ENCODE assay signal across 1 cellular context in the genomic region with DNA sequence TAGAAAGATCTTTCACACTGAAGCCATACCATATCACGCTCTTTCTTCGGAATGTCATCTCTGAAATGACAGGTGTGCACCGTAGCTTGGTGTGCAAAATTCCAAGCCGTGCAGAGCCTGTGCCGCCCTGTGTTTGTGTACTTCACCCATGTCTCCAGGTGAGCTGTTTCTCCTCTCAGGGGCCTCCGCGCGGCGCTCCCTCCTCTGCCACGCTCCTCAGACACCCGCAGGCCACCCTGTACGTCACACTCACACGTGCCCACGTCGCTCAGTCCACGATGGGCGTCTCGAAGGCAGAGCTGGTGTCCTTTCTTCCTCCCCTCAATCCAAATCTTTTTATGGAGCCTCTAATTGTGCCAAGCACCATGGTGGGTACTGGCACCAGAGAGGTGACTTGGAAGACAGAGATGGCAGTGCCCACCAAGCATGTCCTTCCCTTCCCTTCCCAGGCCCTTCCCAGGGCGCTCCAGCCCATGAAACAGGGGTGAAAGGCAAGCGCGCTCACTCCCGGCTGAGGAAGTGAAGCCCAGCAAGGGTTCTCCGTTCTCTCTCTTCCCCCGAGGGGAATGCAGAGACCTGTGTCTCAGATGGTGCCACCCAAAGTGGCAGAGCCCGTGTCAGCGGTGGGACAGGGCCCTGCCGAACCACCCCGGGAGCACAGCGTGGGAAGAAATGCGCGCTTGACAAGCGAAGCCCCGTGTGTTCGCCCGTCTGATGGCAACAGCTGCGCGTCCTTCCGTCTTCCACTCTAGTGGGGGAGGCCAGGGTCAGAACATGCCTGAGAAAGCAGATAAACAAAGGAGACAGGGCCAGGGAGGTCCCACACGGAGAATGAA.
TF ChIP-seq lines count a peak whose summit lies in the region.

No MANE protein-coding gene starts in this region.

TF ChIP-seq in IMR-90, 13 proteins besides CTCF, POLR2A, EP300 and RAD21:
- TF ChIP-seq MXI1 (IDR thresholded peaks at IDR 0.05; ENCODE audit: borderline replicate concordance, low read depth, low read length) (no peak), FOS (IDR thresholded peaks at IDR 0.05; ENCODE audit: low read depth, low read length) (no peak), RFX5 (IDR thresholded peaks at IDR 0.05; ENCODE audit: low read depth, low read length) (no peak), MAZ (IDR thresholded peaks at IDR 0.05; ENCODE audit: borderline replicate concordance, low read depth, low read length) (no peak), NFE2L2 (IDR thresholded peaks at IDR 0.05; ENCODE audit: low read depth, low read length) (no peak), MAFK (IDR thresholded peaks at IDR 0.05; ENCODE audit: low read depth, low read length) (no peak), RCOR1 (IDR thresholded peaks at IDR 0.05; ENCODE audit: insufficient replicate concordance, low read length) (no peak), CEBPB (IDR thresholded peaks at IDR 0.05; ENCODE audit: low read depth, low read length) (no peak), CHD1 (IDR thresholded peaks at IDR 0.05; ENCODE audit: low read depth, low read length) (no peak), SMC3 (IDR thresholded peaks at IDR 0.05; ENCODE audit: low read depth, low read length) (no peak), BHLHE40 (IDR thresholded peaks at IDR 0.05; ENCODE audit: low read depth, low read length) (no peak)
- TF ChIP-seq, protein P1, sequence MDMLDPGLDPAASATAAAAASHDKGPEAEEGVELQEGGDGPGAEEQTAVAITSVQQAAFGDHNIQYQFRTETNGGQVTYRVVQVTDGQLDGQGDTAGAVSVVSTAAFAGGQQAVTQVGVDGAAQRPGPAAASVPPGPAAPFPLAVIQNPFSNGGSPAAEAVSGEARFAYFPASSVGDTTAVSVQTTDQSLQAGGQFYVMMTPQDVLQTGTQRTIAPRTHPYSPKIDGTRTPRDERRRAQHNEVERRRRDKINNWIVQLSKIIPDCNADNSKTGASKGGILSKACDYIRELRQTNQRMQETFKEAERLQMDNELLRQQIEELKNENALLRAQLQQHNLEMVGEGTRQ (IDR thresholded peaks at IDR 0.05; ENCODE audit: low read depth, low read length) = no peak
- TF ChIP-seq, protein P2, sequence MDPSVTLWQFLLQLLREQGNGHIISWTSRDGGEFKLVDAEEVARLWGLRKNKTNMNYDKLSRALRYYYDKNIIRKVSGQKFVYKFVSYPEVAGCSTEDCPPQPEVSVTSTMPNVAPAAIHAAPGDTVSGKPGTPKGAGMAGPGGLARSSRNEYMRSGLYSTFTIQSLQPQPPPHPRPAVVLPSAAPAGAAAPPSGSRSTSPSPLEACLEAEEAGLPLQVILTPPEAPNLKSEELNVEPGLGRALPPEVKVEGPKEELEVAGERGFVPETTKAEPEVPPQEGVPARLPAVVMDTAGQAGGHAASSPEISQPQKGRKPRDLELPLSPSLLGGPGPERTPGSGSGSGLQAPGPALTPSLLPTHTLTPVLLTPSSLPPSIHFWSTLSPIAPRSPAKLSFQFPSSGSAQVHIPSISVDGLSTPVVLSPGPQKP (IDR thresholded peaks at IDR 0.05; ENCODE audit: borderline replicate concordance, low read depth, low read length) = no peak
